In the genomic region with DNA sequence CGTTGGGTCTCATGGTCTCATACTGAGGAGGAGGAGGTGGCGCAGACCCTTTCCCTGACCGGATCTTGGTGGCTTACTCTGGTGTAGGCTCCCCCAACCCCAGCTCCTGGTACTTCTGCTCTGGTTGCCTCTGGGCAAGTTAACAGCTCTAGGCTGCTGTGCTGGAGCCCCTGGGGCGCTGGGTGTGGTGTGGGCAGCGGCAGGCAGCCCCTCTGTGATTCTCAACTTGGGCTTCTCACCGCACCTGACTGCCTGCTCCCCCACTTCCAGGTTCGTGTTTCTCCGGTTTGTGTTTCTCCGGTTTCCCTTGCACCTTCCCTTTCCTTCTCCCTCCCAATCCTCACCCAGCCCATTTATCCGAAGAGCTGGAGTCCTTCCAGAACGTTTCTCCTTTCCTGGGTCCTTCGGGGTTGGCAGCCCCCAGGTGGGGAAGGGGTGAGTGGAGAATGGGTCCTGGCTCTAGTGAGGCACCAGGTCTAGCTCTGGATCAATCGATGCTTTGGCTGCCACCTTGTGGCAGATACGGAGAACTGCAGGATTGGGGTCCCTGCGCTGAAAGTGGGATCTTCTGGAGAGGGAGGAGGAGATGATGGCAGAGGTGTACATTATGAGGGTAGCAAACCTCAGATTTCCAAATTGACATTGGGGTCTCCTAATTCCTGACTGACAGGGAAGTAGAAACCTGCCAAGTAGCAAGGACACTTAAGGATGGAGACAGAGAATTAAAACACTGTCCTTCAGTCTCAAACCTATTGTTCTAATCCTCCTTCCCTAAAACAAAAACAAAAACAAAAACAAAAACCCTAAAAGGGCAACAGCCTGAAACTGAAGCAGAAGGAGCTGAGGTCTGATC, we compare ENCODE assay signal across 7 cellular contexts. TPM values are rescaled to one million over a fixed set of nuclear protein-coding genes. Genes with fewer than 3 reads are reported as not detected.
DNase-seq lines count a peak whose midpoint lies in the region; ATAC-seq and TF ChIP-seq lines count a peak whose summit lies in the region.

No MANE protein-coding gene starts in this region.

- H3K27ac ChIP-seq in Karpas-422 (ENCODE audit: low read length) (no peak overlapping the region), prostate gland (no peak overlapping the region)

- no peaks in the 10 kb centered on the region for H3K36me3 Mint-ChIP-seq in activated naive CD4-positive, alpha-beta T cell treated with anti-CD3 and anti-CD28 coated beads, Interleukin-2, amount 10 ng/mL, durations not matched to agents 7 days and 5 days

- no peak overlapping the region for H3K27ac Mint-ChIP-seq in activated naive CD4-positive, alpha-beta T cell treated with anti-CD3 and anti-CD28 coated beads, Interleukin-2, amount 10 ng/mL, durations not matched to agents 7 days and 5 days

- no peak for ATAC-seq in HG02763 (IDR thresholded peaks at IDR 0.05; ENCODE audit: unreplicated experiment)

- no peak for TF ChIP-seq POLR2A in prostate gland (IDR thresholded peaks at IDR 0.05)

- H2AFZ ChIP-seq in Karpas-422 (ENCODE audit: low read length): peak overlapping the region; percentile 70; the same call in 1 of the 2 replicates

- 16% methylated on average over 15 of the region's 15 CpGs for WGBS in prostate gland

- H3K4me3 ChIP-seq in Karpas-422 (ENCODE audit: low read length) (peak overlapping the region; percentile 41; the same call in 1 of the 2 replicates), prostate gland (no peak overlapping the region)

- H3K9ac ChIP-seq in Karpas-422 (ENCODE audit: low read length): peak overlapping the region; percentile 43; the same call in 1 of the 2 replicates

- H3K4me3 Mint-ChIP-seq in activated naive CD4-positive, alpha-beta T cell treated with anti-CD3 and anti-CD28 coated beads, Interleukin-2, amount 10 ng/mL, durations not matched to agents 7 days and 5 days: peak overlapping the region; percentile 7

- no peaks in the 10 kb centered on the region for H3K9me2 ChIP-seq in Karpas-422 (replicated peaks; ENCODE audit: insufficient read depth, low read length)

- H3K4me1 Mint-ChIP-seq in activated naive CD4-positive, alpha-beta T cell treated with anti-CD3 and anti-CD28 coated beads, Interleukin-2, amount 10 ng/mL, durations not matched to agents 7 days and 5 days: peaks cover 16% of the 10 kb centered on the region

- DNase-seq in Karpas-422 (peak; percentile 89), SIG-M5 treated with dmso at 0.1 percent for 504 hours (lab: John Stamatoyannopoulos, UW; ENCODE audit: unreplicated experiment) (peak; percentile 74), head of caudate nucleus (peak in 41 of 42 donors; percentile 40 to 85 (median 70)), prostate gland (ENCODE audit: low spot score) (peak; percentile 40)
- peak; percentile 69 for DNase-seq in activated naive CD4-positive, alpha-beta T cell treated with anti-CD3 and anti-CD28 coated beads, Interleukin-2, amount 10 ng/mL, durations not matched to agents 7 days and 5 days

- no peaks in the 10 kb centered on the region for H4K20me1 ChIP-seq in Karpas-422 (ENCODE audit: insufficient read depth, low read depth, low read length)

- no peaks in the 10 kb centered on the region for H3K27me3 Mint-ChIP-seq in activated naive CD4-positive, alpha-beta T cell treated with anti-CD3 and anti-CD28 coated beads, Interleukin-2, amount 10 ng/mL, durations not matched to agents 7 days and 5 days

- peak; percentile 94 for TF ChIP-seq CTCF in GM12873 (IDR thresholded peaks at IDR 0.05; ENCODE audit: insufficient read depth, low read depth, low read length, missing control alignments)
- peak; percentile 84 to 96 (median 91) for TF ChIP-seq CTCF in prostate gland (IDR thresholded peaks at IDR 0.05)

- H3K27me3 ChIP-seq in Karpas-422 (ENCODE audit: low read length): no peaks in the 10 kb centered on the region
- peaks cover 12% of the 10 kb centered on the region for H3K27me3 ChIP-seq in prostate gland (replicated peaks; ENCODE audit: insufficient read depth)

- H3K36me3 ChIP-seq in Karpas-422 (ENCODE audit: insufficient read depth, low read length): no peaks in the 10 kb centered on the region
- H3K36me3 ChIP-seq in prostate gland: no peaks in the 10 kb centered on the region

- H3K4me1 ChIP-seq in Karpas-422 (ENCODE audit: low read length) (peaks cover 9% of the 10 kb centered on the region), prostate gland (replicated peaks) (no peaks in the 10 kb centered on the region)

- CTCF ChIA-PET in activated naive CD4-positive, alpha-beta T cell treated with anti-CD3 and anti-CD28 coated beads, Interleukin-2, amount 10 ng/mL, durations not matched to agents 7 days and 5 days (lab: Charles Lee): interaction anchor here (0.6 to 7.6 kb wide), 25 partner anchors 11 to 360 kb away, joined by 3 to 185 read pairs (median 4); a partner anchor contains a TSS

- peak overlapping the region; percentile 65 for H3K4me2 ChIP-seq in Karpas-422 (ENCODE audit: low read depth, low read length, poor library complexity, severe bottlenecking)

- H3K9me3 Mint-ChIP-seq in activated naive CD4-positive, alpha-beta T cell treated with anti-CD3 and anti-CD28 coated beads, Interleukin-2, amount 10 ng/mL, durations not matched to agents 7 days and 5 days: no peaks in the 10 kb centered on the region

- H3K9me3 ChIP-seq in Karpas-422 (ENCODE audit: low read length) (no peaks in the 10 kb centered on the region), prostate gland (no peaks in the 10 kb centered on the region)

- intact Hi-C loops in head of caudate nucleus (cut with DNase I): loop anchor here (10.0 kb wide), 1 partner anchor 199 kb away; no protein-coding TSS in a partner anchor
- intact Hi-C loops in prostate gland (cut with DNase I): loop anchor here (5.0 kb wide), 1 partner anchor 201 kb away; no protein-coding TSS in a partner anchor

- H3K79me2 ChIP-seq in Karpas-422 (ENCODE audit: low read length): no peaks in the 10 kb centered on the region

RNA-seq across cellular contexts. Expression of a gene that starts 8.3 kb away (rescaled TPM):
- not detected in 2 replicates for total RNA-seq in Karpas-422 (2014; rRNA removed; shearing (Covaris generic); ENCODE audit: low replicate concordance)
- total RNA-seq in prostate gland: not detected

RNA-seq across cellular contexts. Expression of a gene that starts 16.3 kb away (rescaled TPM):
- 28.7 and 32.5 TPM in 2 replicates for total RNA-seq in Karpas-422 (2014; rRNA removed; shearing (Covaris generic); ENCODE audit: low replicate concordance)
- 100 to 1,000 TPM; 108 to 194 TPM for total RNA-seq in prostate gland
